12 cellular contexts compared by ENCODE assay signal in the genomic region with DNA sequence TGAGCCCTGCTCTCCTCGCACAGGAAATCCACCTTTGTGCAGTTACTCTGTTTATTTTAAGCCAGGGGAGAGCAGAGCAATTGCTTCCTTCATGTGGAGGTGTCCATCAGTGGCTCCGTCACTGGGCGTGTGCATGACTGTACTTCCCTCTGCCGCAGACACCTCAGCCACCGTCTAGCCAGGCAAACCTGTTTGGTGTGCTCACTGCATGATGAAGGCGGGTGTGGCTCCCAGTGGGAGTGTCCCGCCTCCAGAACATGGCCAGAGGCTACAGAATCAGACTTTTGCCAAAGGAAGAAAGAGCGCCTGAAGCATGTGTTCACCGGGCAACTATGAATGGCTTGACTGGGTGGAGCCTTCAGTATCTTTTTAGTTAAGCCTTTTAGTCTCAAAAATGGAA. TPM values are rescaled to one million over a fixed set of nuclear protein-coding genes. Genes with fewer than 3 reads are reported as not detected.
DNase-seq lines count a peak whose midpoint lies in the region; ATAC-seq and TF ChIP-seq lines count a peak whose summit lies in the region.
"Had no signal": no experiment of that assay in that cellular context is flagged by ENCODE, and none has a peak within 500 bp of the region (broad histone marks: within the 10 kb centered on the region; RNA-seq: fewer than 3 reads in every experiment).

No MANE protein-coding gene starts in this region.

- no peaks in the 10 kb centered on the region for H3K9me3 Mint-ChIP-seq in progenitor cell of endocrine pancreas (ENCODE audit: low read depth)
- H3K9me3 Mint-ChIP-seq: stimulated activated effector memory CD8-positive, alpha-beta T cell treated with anti-CD3 and anti-CD28 coated beads, Interleukin-12 subunit alpha, Interleukin-12 subunit beta, amount 100 ng/mL, for 72 hours had no signal

- H3K4me3 Mint-ChIP-seq in progenitor cell of endocrine pancreas (ENCODE audit: low read depth): no peak overlapping the region
- H3K4me3 Mint-ChIP-seq: stimulated activated effector memory CD8-positive, alpha-beta T cell treated with anti-CD3 and anti-CD28 coated beads, Interleukin-12 subunit alpha, Interleukin-12 subunit beta, amount 100 ng/mL, for 72 hours had no signal

- H3K27me3 Mint-ChIP-seq in progenitor cell of endocrine pancreas: no peaks in the 10 kb centered on the region

- H3K27ac Mint-ChIP-seq in progenitor cell of endocrine pancreas: no peak overlapping the region
- H3K27ac Mint-ChIP-seq: stimulated activated effector memory CD8-positive, alpha-beta T cell treated with anti-CD3 and anti-CD28 coated beads, Interleukin-12 subunit alpha, Interleukin-12 subunit beta, amount 100 ng/mL, for 72 hours had no signal

- no peak overlapping the region for H3K4me3 ChIP-seq in epithelial cell of esophagus (ENCODE audit: low read length)
- H3K4me3 ChIP-seq: cardiac muscle cell had no signal

- H3K4me1 Mint-ChIP-seq in progenitor cell of endocrine pancreas (ENCODE audit: low read depth): peaks cover 1% of the 10 kb centered on the region
- H3K4me1 Mint-ChIP-seq: stimulated activated effector memory CD8-positive, alpha-beta T cell treated with anti-CD3 and anti-CD28 coated beads, Interleukin-12 subunit alpha, Interleukin-12 subunit beta, amount 100 ng/mL, for 72 hours had no signal

- no peak for TF ChIP-seq CTCF in epithelial cell of esophagus (IDR thresholded peaks at IDR 0.05; ENCODE audit: insufficient read depth, low read depth, low read length, missing control alignments)
- TF ChIP-seq CTCF in progenitor cell of endocrine pancreas (IDR thresholded peaks at IDR 0.05; ENCODE audit: unreplicated experiment): no peak

- intact Hi-C loops in posterior vena cava (cut with DNase I) (no loop called here), left ventricle myocardium superior (cut with micrococcal nuclease) (no loop called here)

- ATAC-seq in left ventricle myocardium superior: no peak
- ATAC-seq: stimulated activated effector memory CD8-positive, alpha-beta T cell treated with anti-CD3 and anti-CD28 coated beads, Interleukin-12 subunit alpha, Interleukin-12 subunit beta, amount 100 ng/mL, for 72 hours had no signal

- no peaks in the 10 kb centered on the region for H3K36me3 Mint-ChIP-seq in progenitor cell of endocrine pancreas (ENCODE audit: insufficient read depth)
- H3K36me3 Mint-ChIP-seq: stimulated activated effector memory CD8-positive, alpha-beta T cell treated with anti-CD3 and anti-CD28 coated beads, Interleukin-12 subunit alpha, Interleukin-12 subunit beta, amount 100 ng/mL, for 72 hours had no signal

- DNase-seq in ELR (ENCODE audit: low read depth): peak; percentile 99
- peak; percentile 90 to 93 for DNase-seq in NCI-H526 (lab: John Stamatoyannopoulos, UW)
- peak; percentile 100 for DNase-seq in epithelial cell of esophagus (ENCODE audit: low read depth)
- peak; percentile 10 for DNase-seq in progenitor cell of endocrine pancreas (ENCODE audit: low spot score, unreplicated experiment)
- no peak for DNase-seq in stimulated activated CD4-positive, alpha-beta T cell treated with anti-CD3 and anti-CD28 coated beads, Interleukin-1b, Interleukin-23, amount 100 ng/mL, for 48 hours
- no peak for DNase-seq in posterior vena cava (ENCODE audit: low spot score)
- DNase-seq in left ventricle myocardium superior: no peak
- DNase-seq in superior temporal gyrus (ENCODE audit: extremely low spot score): no peak
- DNase-seq: NCI-H524, T-helper 1 cell had no signal

RNA-seq across cellular contexts. Expression of a gene that starts 26.1 kb away (rescaled TPM):
- total RNA-seq in progenitor cell of endocrine pancreas: 4.5 and 5.8 TPM in 2 replicates
- total RNA-seq in posterior vena cava: 1 to 10 TPM; 1.7 to 2.9 TPM
- 3.7 TPM for total RNA-seq in left ventricle myocardium superior

Comparison
In these comparisons a context has a peak if more than half of its experiments do, and no peak if none do; other contexts are left out.
1. DNase-seq: peak in ELR (single experiment), NCI-H526 (2 of 2), epithelial cell of esophagus (single experiment) and progenitor cell of endocrine pancreas (single experiment); none in stimulated activated CD4-positive, alpha-beta T cell treated with anti-CD3 and anti-CD28 coated beads, Interleukin-1b, Interleukin-23, amount 100 ng/mL, for 48 hours (single experiment), posterior vena cava (single experiment), left ventricle myocardium superior (single experiment) and superior temporal gyrus (single experiment).